1 cellular context compared by ENCODE assay signal in the genomic region with DNA sequence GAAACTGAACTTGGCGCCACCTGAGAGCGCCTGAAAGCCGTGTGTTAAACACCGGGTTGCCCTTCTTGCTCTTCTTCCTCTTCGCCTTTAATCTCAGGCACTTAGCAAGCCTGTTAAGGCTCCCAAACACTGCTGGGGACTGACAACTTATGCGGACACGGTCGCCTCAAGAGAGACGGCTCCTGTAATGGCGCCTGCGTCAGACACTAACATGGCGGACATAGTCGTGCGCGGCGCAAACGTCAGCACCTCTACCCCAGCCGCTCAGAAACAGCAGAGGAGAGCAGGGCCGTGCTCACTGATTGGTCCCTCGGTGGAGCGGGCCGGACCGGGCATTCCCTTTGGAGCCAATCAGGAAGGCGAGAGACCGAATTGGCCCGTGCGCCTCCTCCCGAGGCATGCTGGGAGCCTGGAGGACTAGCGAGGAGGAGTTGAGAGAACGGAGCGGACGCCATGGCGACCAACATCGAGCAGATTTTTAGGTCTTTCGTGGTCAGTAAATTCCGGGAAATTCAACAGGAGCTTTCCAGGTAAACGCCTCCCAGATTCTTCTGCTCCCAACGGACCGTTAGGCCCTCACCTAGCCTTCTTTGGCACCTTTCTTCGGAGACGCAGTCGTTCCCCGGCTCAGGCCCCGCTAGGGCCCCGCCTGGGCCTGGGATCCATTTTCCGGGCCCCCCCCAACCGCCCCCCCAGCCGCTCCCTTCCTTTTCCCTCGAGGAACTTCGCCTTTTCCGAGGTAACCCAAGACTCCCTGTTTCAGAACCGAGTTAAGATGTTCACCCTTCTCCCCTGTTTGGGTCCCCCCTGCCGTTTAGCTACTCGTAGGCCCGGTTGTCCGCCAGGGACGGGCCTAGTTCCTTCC.
TF ChIP-seq lines count a peak whose summit lies in the region.

A gene with protein sequence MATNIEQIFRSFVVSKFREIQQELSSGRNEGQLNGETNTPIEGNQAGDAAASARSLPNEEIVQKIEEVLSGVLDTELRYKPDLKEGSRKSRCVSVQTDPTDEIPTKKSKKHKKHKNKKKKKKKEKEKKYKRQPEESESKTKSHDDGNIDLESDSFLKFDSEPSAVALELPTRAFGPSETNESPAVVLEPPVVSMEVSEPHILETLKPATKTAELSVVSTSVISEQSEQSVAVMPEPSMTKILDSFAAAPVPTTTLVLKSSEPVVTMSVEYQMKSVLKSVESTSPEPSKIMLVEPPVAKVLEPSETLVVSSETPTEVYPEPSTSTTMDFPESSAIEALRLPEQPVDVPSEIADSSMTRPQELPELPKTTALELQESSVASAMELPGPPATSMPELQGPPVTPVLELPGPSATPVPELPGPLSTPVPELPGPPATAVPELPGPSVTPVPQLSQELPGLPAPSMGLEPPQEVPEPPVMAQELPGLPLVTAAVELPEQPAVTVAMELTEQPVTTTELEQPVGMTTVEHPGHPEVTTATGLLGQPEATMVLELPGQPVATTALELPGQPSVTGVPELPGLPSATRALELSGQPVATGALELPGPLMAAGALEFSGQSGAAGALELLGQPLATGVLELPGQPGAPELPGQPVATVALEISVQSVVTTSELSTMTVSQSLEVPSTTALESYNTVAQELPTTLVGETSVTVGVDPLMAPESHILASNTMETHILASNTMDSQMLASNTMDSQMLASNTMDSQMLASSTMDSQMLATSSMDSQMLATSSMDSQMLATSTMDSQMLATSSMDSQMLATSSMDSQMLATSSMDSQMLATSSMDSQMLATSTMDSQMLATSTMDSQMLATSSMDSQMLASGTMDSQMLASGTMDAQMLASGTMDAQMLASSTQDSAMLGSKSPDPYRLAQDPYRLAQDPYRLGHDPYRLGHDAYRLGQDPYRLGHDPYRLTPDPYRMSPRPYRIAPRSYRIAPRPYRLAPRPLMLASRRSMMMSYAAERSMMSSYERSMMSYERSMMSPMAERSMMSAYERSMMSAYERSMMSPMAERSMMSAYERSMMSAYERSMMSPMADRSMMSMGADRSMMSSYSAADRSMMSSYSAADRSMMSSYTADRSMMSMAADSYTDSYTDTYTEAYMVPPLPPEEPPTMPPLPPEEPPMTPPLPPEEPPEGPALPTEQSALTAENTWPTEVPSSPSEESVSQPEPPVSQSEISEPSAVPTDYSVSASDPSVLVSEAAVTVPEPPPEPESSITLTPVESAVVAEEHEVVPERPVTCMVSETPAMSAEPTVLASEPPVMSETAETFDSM (N-terminal part only) (plus strand): TSS at position 399 of the 865 bp plus-strand sequence. CDS start 55 bp downstream, at position 454.

TF ChIP-seq in Ishikawa, 13 proteins besides CTCF, POLR2A, EP300 and RAD21 (continued from another document):
- TF ChIP-seq ZBTB7A (IDR thresholded peaks at IDR 0.05; ENCODE audit: low read depth) = no peak
